9 cellular contexts compared by ENCODE assay signal in genomic region chr5:160506006-160507004, GRCh38.
A peak's percentile ranks its signal among the peaks of the same experiment; 100 is the strongest.
DNase-seq lines count a peak whose midpoint lies in the region; ATAC-seq and TF ChIP-seq lines count a peak whose summit lies in the region.
"Had no signal": no experiment of that assay in that cellular context is flagged by ENCODE, and none has a peak within 500 bp of the region (broad histone marks: within the 10 kb centered on the region; RNA-seq: fewer than 3 reads in every experiment).

No MANE protein-coding gene starts in this region.

- H3K9me3 Mint-ChIP-seq in dendritic cell treated with granulocyte-macrophage colony-stimulating factor and Interleukin-4, amounts not matched to agents 40 ng/mL and 50 ng/mL, for 4 days, result peaks cover 9% of the 10 kb centered on the region
- H3K9me3 Mint-ChIP-seq in neural progenitor cell, result no peaks in the 10 kb centered on the region

- H3K4me3 Mint-ChIP-seq in dendritic cell treated with granulocyte-macrophage colony-stimulating factor and Interleukin-4, amounts not matched to agents 40 ng/mL and 50 ng/mL, for 4 days, result peak overlapping the region; percentile 63
- H3K4me3 Mint-ChIP-seq in neural progenitor cell, result no peak overlapping the region

- ATAC-seq in GM19043 (IDR thresholded peaks at IDR 0.05; ENCODE audit: low read depth, unreplicated experiment), result peak; percentile 79
- ATAC-seq in HG03135 (IDR thresholded peaks at IDR 0.05; ENCODE audit: unreplicated experiment), result peak; percentile 94

- no peak overlapping the region for H3K4me2 ChIP-seq in neural progenitor cell

- no peaks in the 10 kb centered on the region for H3K4me1 ChIP-seq in neural progenitor cell

- intact Hi-C loops in dendritic cell treated with granulocyte-macrophage colony-stimulating factor and Interleukin-4, amounts not matched to agents 40 ng/mL and 50 ng/mL, for 4 days (cut with micrococcal nuclease), result loop anchor here (1.0 to 10.0 kb wide), 5 partner anchors 38 to 1041 kb away; partner anchors contain the start of gene GABRB2

- no peaks in the 10 kb centered on the region for H3K79me2 ChIP-seq in neural progenitor cell (ENCODE audit: low read depth)

- no peaks in the 10 kb centered on the region for H3F3A ChIP-seq in neural progenitor cell (ENCODE audit: low read depth)

- no peak for TF ChIP-seq CTCF in neural progenitor cell (IDR thresholded peaks at IDR 0.05)

- peak overlapping the region; percentile 94 for H3K27ac Mint-ChIP-seq in dendritic cell treated with granulocyte-macrophage colony-stimulating factor and Interleukin-4, amounts not matched to agents 40 ng/mL and 50 ng/mL, for 4 days
- peak overlapping the region; percentile 10 for H3K27ac Mint-ChIP-seq in neural progenitor cell

- no peaks in the 10 kb centered on the region for H3K27me3 ChIP-seq in neural progenitor cell

- peaks cover 56% of the 10 kb centered on the region for H3K4me1 Mint-ChIP-seq in dendritic cell treated with granulocyte-macrophage colony-stimulating factor and Interleukin-4, amounts not matched to agents 40 ng/mL and 50 ng/mL, for 4 days (ENCODE audit: low read depth)
- peaks cover 24% of the 10 kb centered on the region for H3K4me1 Mint-ChIP-seq in neural progenitor cell

- no peak overlapping the region for H3K27ac ChIP-seq in neural progenitor cell
- H3K27ac ChIP-seq: epithelial cell of prostate had no signal

- DNase-seq in AG08395 (ENCODE audit: low spot score), result peak; percentile 52
- DNase-seq in activated CD4-positive, alpha-beta T cell treated with anti-CD3 and anti-CD28 coated beads for 4 hours, result peak; percentile 62
- peak; percentile 23 for DNase-seq in neural progenitor cell (ENCODE audit: low spot score)
- no peak for DNase-seq in NCI-H2171 (lab: John Stamatoyannopoulos, UW)
- DNase-seq in NCI-H1417 treated with DMSO at 0.1 percent for 48 hours (lab: John Stamatoyannopoulos, UW), result no peak

- H2AFZ ChIP-seq in neural progenitor cell (replicated peaks), result no peak overlapping the region

- H3K36me3 Mint-ChIP-seq in dendritic cell treated with granulocyte-macrophage colony-stimulating factor and Interleukin-4, amounts not matched to agents 40 ng/mL and 50 ng/mL, for 4 days (ENCODE audit: low read depth), result no peaks in the 10 kb centered on the region
- H3K36me3 Mint-ChIP-seq in neural progenitor cell, result no peaks in the 10 kb centered on the region

- H3K9ac ChIP-seq in neural progenitor cell, result no peak overlapping the region

- no peaks in the 10 kb centered on the region for H3K36me3 ChIP-seq in neural progenitor cell

- H3K27me3 Mint-ChIP-seq in dendritic cell treated with granulocyte-macrophage colony-stimulating factor and Interleukin-4, amounts not matched to agents 40 ng/mL and 50 ng/mL, for 4 days, result no peaks in the 10 kb centered on the region
- H3K27me3 Mint-ChIP-seq in neural progenitor cell (ENCODE audit: insufficient read depth, low read depth), result peaks cover 11% of the 10 kb centered on the region

- no peaks in the 10 kb centered on the region for H4K20me1 ChIP-seq in neural progenitor cell (ENCODE audit: low read depth)

- H3K4me3 ChIP-seq in neural progenitor cell, result no peak overlapping the region

- H3K9me3 ChIP-seq in neural progenitor cell (ENCODE audit: low read depth), result no peaks in the 10 kb centered on the region

Comparison
In these comparisons a context has a peak if more than half of its experiments do, and no peak if none do; other contexts are left out.
1. DNase-seq: peak in AG08395 (single experiment), activated CD4-positive, alpha-beta T cell treated with anti-CD3 and anti-CD28 coated beads for 4 hours (2 of 2) and neural progenitor cell (single experiment); none in NCI-H2171 (single experiment) and NCI-H1417 treated with DMSO at 0.1 percent for 48 hours (single experiment).